1 cellular context compared by ENCODE assay signal in the genomic region with DNA sequence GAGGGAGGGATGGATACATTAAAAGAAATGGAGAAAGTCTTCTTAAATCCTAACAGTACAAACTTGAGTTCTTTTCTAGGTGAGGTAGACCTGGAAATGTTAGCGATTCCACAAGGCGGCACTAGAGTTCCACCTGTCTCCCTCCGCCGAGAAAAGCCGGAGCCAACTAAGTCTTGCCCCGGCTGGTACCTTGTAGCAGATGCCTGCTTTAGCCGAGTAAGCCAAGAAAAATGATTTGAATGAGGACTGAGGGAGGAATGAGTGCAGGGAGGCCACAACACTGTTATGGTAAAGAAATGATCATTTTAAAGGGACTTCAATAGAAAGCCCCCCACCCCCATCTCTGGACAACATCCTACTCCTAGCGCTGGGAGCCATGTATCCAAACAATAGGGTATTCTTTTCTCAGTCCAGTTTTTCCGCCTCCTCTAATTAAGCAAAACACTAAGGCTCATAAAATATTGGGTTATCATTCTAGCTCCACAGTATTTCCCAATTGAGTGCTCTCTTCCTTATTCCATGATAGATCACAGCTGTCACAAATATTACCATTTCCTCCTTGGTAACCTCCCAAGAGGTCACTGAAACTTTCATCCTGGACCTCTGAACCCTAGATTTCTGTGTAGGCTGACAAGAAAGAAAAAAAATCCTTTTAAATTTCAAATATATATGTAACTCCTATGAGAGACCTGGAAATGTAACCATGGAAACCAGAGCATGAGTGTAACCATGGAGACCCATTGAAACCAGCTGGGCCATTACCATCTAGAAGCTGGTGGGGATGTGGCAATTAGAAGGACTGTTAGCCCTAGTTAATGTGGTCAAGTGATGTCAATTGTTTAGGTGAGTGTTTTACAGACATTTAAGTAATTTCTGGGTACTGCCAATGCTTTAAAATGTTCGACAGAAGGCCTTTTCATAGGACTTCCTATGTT.
TF ChIP-seq lines count a peak whose summit lies in the region.

No MANE protein-coding gene starts in this region.

TF ChIP-seq in IMR-90, 13 proteins besides CTCF, POLR2A, EP300 and RAD21:
- TF ChIP-seq BHLHE40 (IDR thresholded peaks at IDR 0.05; ENCODE audit: low read depth, low read length) (no peak), SMC3 (IDR thresholded peaks at IDR 0.05; ENCODE audit: low read depth, low read length) (peak; percentile 99)
